In genomic region chr5:153222956-153223355, GRCh38 we compare ENCODE assay signal across 24 cellular contexts.
A peak's percentile ranks its signal among the peaks of the same experiment; 100 is the strongest.
DNase-seq lines count a peak whose midpoint lies in the region; ATAC-seq and TF ChIP-seq lines count a peak whose summit lies in the region.
"Had no signal": no experiment of that assay in that cellular context is flagged by ENCODE, and none has a peak within 500 bp of the region (broad histone marks: within the 10 kb centered on the region; RNA-seq: fewer than 3 reads in every experiment).

No MANE protein-coding gene starts in this region.

- H3K27ac ChIP-seq in temporal lobe (ENCODE audit: low read depth, low read length) (peak overlapping the region; percentile 12), mesendoderm (ENCODE audit: low read depth, low read length) (no peak overlapping the region)
- H3K27ac ChIP-seq: spleen had no signal

- ATAC-seq in SK-N-SH treated with all-trans-retinoic acid at 6 μM for 48 hours, result peak; percentile 47; the same call in 1 of the 3 replicates
- ATAC-seq: WTC11 had no signal

- no peak overlapping the region for H2AK5ac ChIP-seq in mesendoderm (ENCODE audit: low read length)

- TF ChIP-seq CTCF in foreskin fibroblast (IDR thresholded peaks at IDR 0.05; ENCODE audit: low read depth, low read length) (no peak), nephron progenitor cell (IDR thresholded peaks at IDR 0.05) (no peak)

- H2BK120ac ChIP-seq in mesendoderm (ENCODE audit: low read depth, low read length), result no peak overlapping the region

- no peak overlapping the region for H3K27ac Mint-ChIP-seq in nephron progenitor cell
- H3K27ac Mint-ChIP-seq: IgD-negative memory B cell; stimulated activated naive CD8-positive, alpha-beta T cell treated with anti-CD3 and anti-CD28 coated beads, Interleukin-15, Interleukin-2, amounts not matched to agents 100 ng/mL and 50 ng/mL, for 24 hours; WTC11 had no signal

- H3K4me3 Mint-ChIP-seq in nephron progenitor cell, result no peak overlapping the region
- H3K4me3 Mint-ChIP-seq: IgD-negative memory B cell; neural crest cell; stimulated activated naive CD8-positive, alpha-beta T cell treated with anti-CD3 and anti-CD28 coated beads, Interleukin-15, Interleukin-2, amounts not matched to agents 100 ng/mL and 50 ng/mL, for 24 hours; WTC11 had no signal

- no peaks in the 10 kb centered on the region for H3K4me1 Mint-ChIP-seq in nephron progenitor cell
- H3K4me1 Mint-ChIP-seq: IgD-negative memory B cell, neural crest cell, WTC11 had no signal

- DNase-seq in HPDE6-E6E7 (ENCODE audit: extremely low spot score) (peak; percentile 51), foreskin fibroblast (peak; percentile 58 to 62), nephron progenitor cell (no peak), mesendoderm (no peak), hippocampal formation (lab: John Stamatoyannopoulos, UW) (no peak)
- DNase-seq: activated CD4-positive, alpha-beta T cell treated with anti-CD3 and anti-CD28 coated beads, Interleukin-2, amount 50 U/mL, for 4 hours; activated CD8-positive, alpha-beta memory T cell treated with anti-CD3 and anti-CD28 coated beads, Interleukin-2, amount 50 U/mL, for 48 hours; activated effector memory CD4-positive, alpha-beta T cell treated with anti-CD3 and anti-CD28 coated beads, Interleukin-2, amount 50 U/mL, for 16 hours; BE2C; COR-L47; DMS79 treated with DMSO at 0.1 percent for 48 hours; effector CD4-positive, alpha-beta T cell; NCI-H2171 treated with DMSO at 0.1 percent for 48 hours; NCI-H82; spleen; stimulated activated CD4-positive, alpha-beta T cell treated with anti-CD3 and anti-CD28 coated beads, Interleukin-4, amount 100 ng/mL, for 24 hours; trophoblast cell had no signal

- no peak overlapping the region for H3K56ac ChIP-seq in mesendoderm (ENCODE audit: low read length)

- H3K4me1 ChIP-seq in mesendoderm (ENCODE audit: control insufficient read depth, low read depth, low read length), result no peaks in the 10 kb centered on the region
- H3K4me1 ChIP-seq: BE2C, HAP-1, spleen had no signal

- H3K4ac ChIP-seq in mesendoderm (ENCODE audit: low read depth, low read length), result no peak overlapping the region

- H3K27me3 Mint-ChIP-seq in nephron progenitor cell (ENCODE audit: low read depth, poor library complexity), result no peaks in the 10 kb centered on the region
- H3K27me3 Mint-ChIP-seq: IgD-negative memory B cell; stimulated activated naive CD8-positive, alpha-beta T cell treated with anti-CD3 and anti-CD28 coated beads, Interleukin-15, Interleukin-2, amounts not matched to agents 100 ng/mL and 50 ng/mL, for 24 hours had no signal

- no peaks in the 10 kb centered on the region for H3K27me3 ChIP-seq in mesendoderm (ENCODE audit: insufficient read depth, low read length, poor library complexity)
- H3K27me3 ChIP-seq: BE2C, spleen had no signal

- H3K23ac ChIP-seq in mesendoderm (ENCODE audit: low read length), result no peak overlapping the region

- H3K36me3 Mint-ChIP-seq in nephron progenitor cell (ENCODE audit: low read depth), result no peaks in the 10 kb centered on the region
- H3K36me3 Mint-ChIP-seq: IgD-negative memory B cell, WTC11 had no signal

- H3K79me1 ChIP-seq in mesendoderm (ENCODE audit: low read length), result no peaks in the 10 kb centered on the region

- H2BK15ac ChIP-seq in mesendoderm (replicated peaks; ENCODE audit: low read depth), result no peak overlapping the region

- no peaks in the 10 kb centered on the region for H3K36me3 ChIP-seq in mesendoderm (ENCODE audit: control insufficient read depth, insufficient read depth, low read length)
- H3K36me3 ChIP-seq: BE2C, HAP-1, spleen had no signal

- H3K18ac ChIP-seq in mesendoderm (ENCODE audit: low read length), result no peak overlapping the region

- H3K4me3 ChIP-seq in foreskin fibroblast (ENCODE audit: low read depth in 1 of 2, low read length in 2 of 2) (no peak overlapping the region), mesendoderm (ENCODE audit: low read length) (no peak overlapping the region)
- H3K4me3 ChIP-seq: HAP-1, spleen had no signal

- H3K4me2 ChIP-seq in mesendoderm (ENCODE audit: low read length), result no peak overlapping the region

- no peak overlapping the region for H2BK5ac ChIP-seq in mesendoderm (ENCODE audit: low read length)

- peaks cover 20% of the 10 kb centered on the region for H3K9me3 Mint-ChIP-seq in nephron progenitor cell

- no peaks in the 10 kb centered on the region for H3K79me2 ChIP-seq in mesendoderm (ENCODE audit: control insufficient read depth, insufficient read depth, low read length)

- no peak overlapping the region for H4K5ac ChIP-seq in mesendoderm (ENCODE audit: low read length)

- H4K8ac ChIP-seq in mesendoderm (ENCODE audit: low read depth, low read length), result no peak overlapping the region

- no peak overlapping the region for H3K9ac ChIP-seq in mesendoderm (ENCODE audit: low read length)

TF ChIP-seq in SK-N-SH treated with all-trans-retinoic acid at 6 μM for 48 hours, 23 proteins besides CTCF, POLR2A, EP300 and RAD21:
- no peak for TF ChIP-seq ZNF8 (CRISPR knock-in tag; IDR thresholded peaks at IDR 0.05)
- no peak for TF ChIP-seq CSRNP3 (CRISPR knock-in tag; IDR thresholded peaks at IDR 0.05)
- no peak for TF ChIP-seq SNAI2 (CRISPR knock-in tag; IDR thresholded peaks at IDR 0.05)
- no peak for TF ChIP-seq GLIS3 (CRISPR knock-in tag; IDR thresholded peaks at IDR 0.05)
- TF ChIP-seq CSDC2 (CRISPR knock-in tag; IDR thresholded peaks at IDR 0.05), result no peak
- no peak for TF ChIP-seq RARB (CRISPR knock-in tag; IDR thresholded peaks at IDR 0.05)
- no peak for TF ChIP-seq PPARA (CRISPR knock-in tag; IDR thresholded peaks at IDR 0.05; ENCODE audit: borderline replicate concordance)
- TF ChIP-seq ZFP3 (CRISPR knock-in tag; IDR thresholded peaks at IDR 0.05), result no peak
- TF ChIP-seq ZNF565 (CRISPR knock-in tag; conservative IDR thresholded peaks at IDR 0.05; ENCODE audit: low read depth), result no peak

Comparison
In these comparisons a context has a peak if more than half of its experiments do, and no peak if none do; other contexts are left out.
1. DNase-seq: peak in HPDE6-E6E7 (single experiment) and foreskin fibroblast (2 of 2); none in nephron progenitor cell (single experiment), mesendoderm (single experiment) and hippocampal formation (0 of 2).